ENCODE assay signal across 9 cellular contexts in the genomic region with DNA sequence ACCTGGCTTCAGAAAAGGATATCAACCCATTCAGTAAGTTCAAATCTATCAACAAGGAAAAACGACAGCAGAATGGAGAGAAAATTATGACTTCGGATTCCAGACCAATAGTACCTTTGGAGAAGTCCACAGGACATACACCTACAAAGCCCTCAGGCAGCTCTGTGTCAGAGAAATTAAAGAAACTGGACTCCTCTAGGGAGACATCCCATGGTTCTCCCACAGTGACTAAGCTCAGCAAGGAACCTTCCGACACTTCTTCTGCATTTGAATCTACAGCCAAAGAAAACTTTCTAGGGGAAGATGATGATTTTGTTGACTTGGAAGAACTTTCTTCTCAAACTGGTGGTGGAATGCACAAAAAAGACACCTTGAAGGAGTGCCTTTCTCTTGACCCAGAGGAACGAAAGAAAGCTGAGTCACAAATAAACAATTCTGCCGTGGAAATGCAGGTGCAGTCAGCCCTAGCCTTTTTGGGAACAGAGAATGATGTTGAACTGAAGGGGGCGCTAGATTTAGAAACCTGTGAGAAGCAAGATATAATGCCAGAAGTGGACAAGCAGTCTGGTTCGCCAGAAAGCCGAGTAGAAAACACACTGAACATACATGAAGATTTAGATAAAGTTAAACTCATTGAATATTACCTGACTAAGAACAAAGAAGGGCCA.
DNase-seq lines count a peak whose midpoint lies in the region; ATAC-seq and TF ChIP-seq lines count a peak whose summit lies in the region.
"Had no signal": no experiment of that assay in that cellular context is flagged by ENCODE, and none has a peak within 500 bp of the region (broad histone marks: within the 10 kb centered on the region; RNA-seq: fewer than 3 reads in every experiment).

No MANE protein-coding gene starts in this region.

- no peaks in the 10 kb centered on the region for H3K9me3 ChIP-seq in GM23248 (ENCODE audit: low read depth)
- H3K9me3 ChIP-seq in T-helper 17 cell (ENCODE audit: control insufficient read depth, low read length, poor library complexity, severe bottlenecking), result no peaks in the 10 kb centered on the region
- H3K9me3 ChIP-seq in iPS-20b (ENCODE audit: insufficient read depth, low read depth, low read length), result no peaks in the 10 kb centered on the region

- H3K4me3 ChIP-seq in AG10803 (ENCODE audit: low read length) (no peak overlapping the region), GM23248 (no peak overlapping the region), iPS-20b (ENCODE audit: low read length) (no peak overlapping the region)

- H3K4me1 Mint-ChIP-seq in T-helper 17 cell, result peaks cover 6% of the 10 kb centered on the region

- peak; percentile 40 for TF ChIP-seq CTCF in AG10803 (conservative IDR thresholded peaks at IDR 0.05; ENCODE audit: low read length)

- no peaks in the 10 kb centered on the region for H4K20me1 ChIP-seq in GM23248 (ENCODE audit: insufficient read depth)

- H3K9ac ChIP-seq in GM23248 (no peak overlapping the region), iPS-20b (ENCODE audit: low read depth, low read length) (no peak overlapping the region)

- DNase-seq in AG10803 (ENCODE audit: low read depth), result peak; percentile 12
- peak; percentile 53 for DNase-seq in GM23248
- no peak for DNase-seq in T-helper 17 cell
- no peak for DNase-seq in stimulated activated CD4-positive, alpha-beta T cell treated with anti-CD3 and anti-CD28 coated beads, Interleukin-1b, Interleukin-23, amount 100 ng/mL, for 48 hours
- DNase-seq in NCI-H2107 (lab: John Stamatoyannopoulos, UW), result no peak

- H3K27ac Mint-ChIP-seq in T-helper 17 cell, result no peak overlapping the region

- ATAC-seq in T-helper 17 cell, result peak; percentile 41
- no peak for ATAC-seq in GM18511 (IDR thresholded peaks at IDR 0.05; ENCODE audit: unreplicated experiment)
- ATAC-seq in HG03460 (IDR thresholded peaks at IDR 0.05; ENCODE audit: unreplicated experiment), result no peak

- no peak overlapping the region for H2AFZ ChIP-seq in GM23248

- H3K4me2 ChIP-seq in GM23248 (ENCODE audit: unreplicated experiment), result no peak overlapping the region

- H3K27me3 Mint-ChIP-seq in T-helper 17 cell, result no peaks in the 10 kb centered on the region
- H3K27me3 Mint-ChIP-seq: central memory CD8-positive, alpha-beta T cell had no signal

- H3K36me3 ChIP-seq in GM23248 (ENCODE audit: low read depth) (peaks cover 5% of the 10 kb centered on the region), iPS-20b (ENCODE audit: insufficient read depth, low read depth, low read length) (peaks cover 7% of the 10 kb centered on the region; the same call in 1 of the 2 replicates)

- H3K79me2 ChIP-seq in GM23248 (ENCODE audit: insufficient read depth), result no peaks in the 10 kb centered on the region

- H3F3A ChIP-seq in GM23248 (ENCODE audit: insufficient read depth), result no peaks in the 10 kb centered on the region

- peaks cover 7% of the 10 kb centered on the region for H3K36me3 Mint-ChIP-seq in T-helper 17 cell (ENCODE audit: low read depth)

- H3K9me2 ChIP-seq in GM23248 (ENCODE audit: insufficient read depth), result no peaks in the 10 kb centered on the region

- H3K27ac ChIP-seq in GM23248 (no peak overlapping the region), iPS-20b (ENCODE audit: low read length) (peak overlapping the region; percentile 12)

- H3K4me3 Mint-ChIP-seq in T-helper 17 cell, result peak overlapping the region; percentile 41
- H3K4me3 Mint-ChIP-seq: central memory CD8-positive, alpha-beta T cell had no signal

- WGBS in GM23248 (ENCODE audit: low coverage in 1 of 2, low lambda C conversion rate in 2 of 2, missing lambda C conversion rate in 2 of 2), 2 experiments, result 79 to 81% methylated on average over 8 of the region's 8 CpGs

- no peaks in the 10 kb centered on the region for H3K27me3 ChIP-seq in GM23248 (replicated peaks; ENCODE audit: insufficient read depth)
- no peaks in the 10 kb centered on the region for H3K27me3 ChIP-seq in iPS-20b (ENCODE audit: insufficient read depth, low read length)

- no peaks in the 10 kb centered on the region for H3K4me1 ChIP-seq in GM23248 (ENCODE audit: insufficient read depth)
- no peaks in the 10 kb centered on the region for H3K4me1 ChIP-seq in iPS-20b (ENCODE audit: insufficient read depth, low read length)

- in situ Hi-C loops in GM23248 (cut with MboI), result no loop called here

Comparison
In these comparisons a context has a peak if more than half of its experiments do, and no peak if none do; other contexts are left out.
1. DNase-seq: peak in AG10803 (single experiment) and GM23248 (single experiment); none in T-helper 17 cell (0 of 3), stimulated activated CD4-positive, alpha-beta T cell treated with anti-CD3 and anti-CD28 coated beads, Interleukin-1b, Interleukin-23, amount 100 ng/mL, for 48 hours (single experiment) and NCI-H2107 (single experiment).